8 cellular contexts compared by ENCODE assay signal in the genomic region with DNA sequence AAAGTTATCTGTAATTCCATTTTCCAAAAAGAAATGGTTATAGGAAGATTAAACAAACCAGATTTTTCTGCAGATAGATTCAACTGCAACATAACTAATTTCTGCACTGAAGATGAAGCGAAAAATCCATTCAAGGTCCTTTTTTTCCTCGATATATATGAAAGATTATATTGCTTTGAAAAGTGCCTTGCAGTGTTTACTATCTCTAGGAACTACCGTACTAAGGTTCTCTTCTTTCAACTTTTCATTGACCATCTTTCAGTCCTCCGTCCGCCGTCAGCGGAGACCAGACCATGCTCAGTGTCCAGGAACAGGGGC. TPM values are rescaled to one million over a fixed set of nuclear protein-coding genes. Genes with fewer than 3 reads are reported as not detected.
DNase-seq lines count a peak whose midpoint lies in the region; ATAC-seq and TF ChIP-seq lines count a peak whose summit lies in the region.

No MANE protein-coding gene starts in this region.

- no peak overlapping the region for H3K23ac ChIP-seq in neuronal stem cell (ENCODE audit: low read depth, low read length, poor library complexity)

- peak overlapping the region; percentile 25 to 44 for H3K4me3 ChIP-seq in CD4-positive, alpha-beta memory T cell (ENCODE audit: low read length in 2 of 2)
- H3K4me3 ChIP-seq in NT2/D1 (ENCODE audit: insufficient read length, low read depth), result peak overlapping the region; percentile 74
- peak overlapping the region; percentile 89 for H3K4me3 ChIP-seq in endodermal cell (ENCODE audit: low read length)
- H3K4me3 ChIP-seq in neuronal stem cell (ENCODE audit: low read length in 2 of 2), result peak overlapping the region; percentile 64 to 96

- peak overlapping the region; percentile 56 to 97 (median 86) for H3K4me3 Mint-ChIP-seq in CD4-positive, alpha-beta memory T cell
- H3K4me3 Mint-ChIP-seq in endodermal cell, result peak overlapping the region; percentile 80

- CTCF ChIA-PET in CD4-positive, alpha-beta memory T cell (lab: Charles Lee; ENCODE audit: partially characterized antibody), result interaction anchor here (0.8 kb wide), 1 partner anchor 15 kb away, joined by 3 read pairs; no protein-coding TSS in a partner anchor

- intact Hi-C loops in CD4-positive, alpha-beta memory T cell (cut with micrococcal nuclease), result no loop called here

- no peak for TF ChIP-seq CTCF in endodermal cell (conservative IDR thresholded peaks at IDR 0.05)

- H3K4me1 ChIP-seq in CD4-positive, alpha-beta memory T cell (ENCODE audit: insufficient read depth, low read length), result peaks cover 22% of the 10 kb centered on the region
- no peaks in the 10 kb centered on the region for H3K4me1 ChIP-seq in NT2/D1 (ENCODE audit: insufficient read depth, insufficient read length)
- H3K4me1 ChIP-seq in endodermal cell (ENCODE audit: control insufficient read depth, insufficient read depth, low read length), result no peaks in the 10 kb centered on the region
- peaks cover 3 to 5% of the 10 kb centered on the region in 2 donors for H3K4me1 ChIP-seq in neuronal stem cell (ENCODE audit: control insufficient read depth in 2 of 2, insufficient read depth in 1 of 2, low read depth in 1 of 2, low read length in 2 of 2)

- H3K9me3 ChIP-seq in CD4-positive, alpha-beta memory T cell (ENCODE audit: control insufficient read depth in 1 of 2, low read length in 2 of 2), result no peaks in the 10 kb centered on the region
- H3K9me3 ChIP-seq in NT2/D1 (ENCODE audit: insufficient read depth, low read length), result no peaks in the 10 kb centered on the region
- peaks cover 4% of the 10 kb centered on the region for H3K9me3 ChIP-seq in endodermal cell (ENCODE audit: control insufficient read depth, low read length)
- H3K9me3 ChIP-seq in neuronal stem cell (replicated peaks in 1 of 2; ENCODE audit: control insufficient read depth in 2 of 2, insufficient read depth in 1 of 2, low read depth in 1 of 2, low read length in 2 of 2), result peaks cover 0 to 24% of the 10 kb centered on the region in 2 donors

- POLR2A ChIA-PET in CD4-positive, alpha-beta memory T cell (lab: Charles Lee; ENCODE audit: partially characterized antibody), result no interaction called here

- peak overlapping the region; percentile 80 for H3K9ac ChIP-seq in NT2/D1 (ENCODE audit: insufficient read length, low read depth)
- H3K9ac ChIP-seq in endodermal cell (ENCODE audit: extremely low read depth, low read length, poor library complexity, severe bottlenecking), result peak overlapping the region; percentile 56
- peak overlapping the region; percentile 94 for H3K9ac ChIP-seq in neuronal stem cell (ENCODE audit: low read depth, low read length, poor library complexity)

- H3K36me3 ChIP-seq in CD4-positive, alpha-beta memory T cell (ENCODE audit: insufficient read depth, low read length), result no peaks in the 10 kb centered on the region
- H3K36me3 ChIP-seq in NT2/D1 (ENCODE audit: insufficient read depth, insufficient read length, low read length) (peaks cover 32% of the 10 kb centered on the region), endodermal cell (ENCODE audit: control insufficient read depth, insufficient read depth, low read length) (peaks cover 34% of the 10 kb centered on the region), neuronal stem cell (replicated peaks in 1 of 2; ENCODE audit: control insufficient read depth in 2 of 2, insufficient read depth in 2 of 2, low read length in 2 of 2) (peaks cover 10 to 45% of the 10 kb centered on the region in 2 donors)

- peaks cover 7% of the 10 kb centered on the region for H3K27me3 ChIP-seq in CD4-positive, alpha-beta memory T cell (ENCODE audit: insufficient read depth, low read length)
- H3K27me3 ChIP-seq in NT2/D1 (ENCODE audit: insufficient read depth, insufficient read length) (peaks cover 3% of the 10 kb centered on the region), endodermal cell (ENCODE audit: control insufficient read depth, insufficient read depth, low read length, poor library complexity, severe bottlenecking) (peaks cover 37% of the 10 kb centered on the region), neuronal stem cell (ENCODE audit: control insufficient read depth in 3 of 3, insufficient read depth in 3 of 3, low read depth in 1 of 3, low read length in 3 of 3) (peaks cover 2 to 11% (median 4%) of the 10 kb centered on the region in 3 experiments)

- H2AFZ ChIP-seq in neuronal stem cell (ENCODE audit: low read length), result peak overlapping the region; percentile 97

- H3K18ac ChIP-seq in neuronal stem cell (ENCODE audit: low read length), result peak overlapping the region; percentile 90

- H4K91ac ChIP-seq in neuronal stem cell (ENCODE audit: low read depth, low read length, poor library complexity), result no peak overlapping the region

- H3K4me2 ChIP-seq in neuronal stem cell (ENCODE audit: insufficient read depth, low read length, poor library complexity, severe bottlenecking), result peak overlapping the region; percentile 43

- no peak overlapping the region for H3K14ac ChIP-seq in neuronal stem cell (ENCODE audit: low read length)

- 1% methylated on average over 7 of the region's 7 CpGs; no CpG with 5 or more reads in 1 of the 2 experiments for WGBS in endodermal cell (ENCODE audit: insufficient coverage in 1 of 2, insufficient read length in 1 of 2), 2 experiments
- no CpG with 5 or more reads among the region's 7 CpGs for WGBS in neuronal stem cell (ENCODE audit: extremely low coverage in 2 of 2, insufficient read length in 2 of 2, insufficient replicate concordance in 1 of 2), 2 donors

- no peak overlapping the region for H2BK5ac ChIP-seq in neuronal stem cell (ENCODE audit: low read length)

- peaks cover 18 to 31% (median 26%) of the 10 kb centered on the region in 4 donors for H3K4me1 Mint-ChIP-seq in CD4-positive, alpha-beta memory T cell
- H3K4me1 Mint-ChIP-seq in endodermal cell, result peaks cover 7% of the 10 kb centered on the region

- no peak overlapping the region for H2BK15ac ChIP-seq in neuronal stem cell (ENCODE audit: low read length)

- DNase-seq in CD4-positive, alpha-beta memory T cell, result peak in 2 of 5 donors; percentile 0 to 6
- DNase-seq in NT2/D1 (ENCODE audit: low read depth, low spot score), result no peak
- DNase-seq in endodermal cell, result no peak
- DNase-seq in neuronal stem cell (ENCODE audit: low spot score), result no peak
- no peak for DNase-seq in GM03348 (ENCODE audit: low spot score)

- H3K27ac ChIP-seq in CD4-positive, alpha-beta memory T cell (ENCODE audit: low read depth, low read length), result peak overlapping the region; percentile 68
- H3K27ac ChIP-seq in endodermal cell (ENCODE audit: low read depth, low read length) (no peak overlapping the region), neuronal stem cell (replicated peaks; ENCODE audit: low read length) (no peak overlapping the region)

- H3K27me3 Mint-ChIP-seq in CD4-positive, alpha-beta memory T cell, result peaks cover 14 to 16% of the 10 kb centered on the region in 2 donors
- peaks cover 36% of the 10 kb centered on the region for H3K27me3 Mint-ChIP-seq in endodermal cell (ENCODE audit: insufficient read depth)

- no peak overlapping the region for H2AK5ac ChIP-seq in neuronal stem cell (ENCODE audit: low read depth, low read length)

- ATAC-seq in HG03354 (IDR thresholded peaks at IDR 0.05; ENCODE audit: poor library complexity, severe bottlenecking, unreplicated experiment) (no peak), HG02840 (IDR thresholded peaks at IDR 0.05; ENCODE audit: low FRiP score, unreplicated experiment) (no peak), HG02870 (IDR thresholded peaks at IDR 0.05; ENCODE audit: unreplicated experiment) (no peak)

- H3K9me3 Mint-ChIP-seq in CD4-positive, alpha-beta memory T cell, result peaks cover 0 to 2% (median 0%) of the 10 kb centered on the region in 8 donors
- H3K9me3 Mint-ChIP-seq in endodermal cell, result no peaks in the 10 kb centered on the region

- peaks cover 17 to 20% of the 10 kb centered on the region in 2 donors for H3K36me3 Mint-ChIP-seq in CD4-positive, alpha-beta memory T cell
- H3K36me3 Mint-ChIP-seq in endodermal cell (ENCODE audit: low read depth), result peaks cover 22% of the 10 kb centered on the region

- H2BK120ac ChIP-seq in neuronal stem cell (ENCODE audit: low read depth, low read length), result no peak overlapping the region

- H3K79me1 ChIP-seq in neuronal stem cell (ENCODE audit: low read depth, low read length), result no peaks in the 10 kb centered on the region

- H3K27ac Mint-ChIP-seq in CD4-positive, alpha-beta memory T cell, result peak overlapping the region in 1 of 7 donors; percentile 64
- peak overlapping the region; percentile 73 for H3K27ac Mint-ChIP-seq in endodermal cell

- H4K8ac ChIP-seq in neuronal stem cell (ENCODE audit: low read depth, low read length), result no peak overlapping the region

- H2BK12ac ChIP-seq in neuronal stem cell (ENCODE audit: low read length), result no peak overlapping the region

- H3K4ac ChIP-seq in neuronal stem cell (ENCODE audit: low read length), result no peak overlapping the region

RNA-seq across cellular contexts. Expression of a gene that starts 0.5 kb away (rescaled TPM):
- 10 to 100 TPM; 19.6 to 23.1 TPM for total RNA-seq in CD4-positive, alpha-beta memory T cell
- 1 to 10 TPM; 3.3 to 6.0 TPM for polyA plus RNA-seq in CD4-positive, alpha-beta memory T cell
- 10 to 100 TPM; 42.5 to 59.9 TPM for total RNA-seq in endodermal cell
- 35.3 TPM for polyA plus RNA-seq in endodermal cell (2013, experiment 1 of 2)
- 30.1 TPM for polyA plus RNA-seq in endodermal cell (2013, experiment 2 of 2)
- polyA plus RNA-seq in neuronal stem cell (2013, experiment 1 of 2), result 24.1 TPM
- 25.6 TPM for polyA plus RNA-seq in neuronal stem cell (2013, experiment 2 of 2)

Comparison
In these comparisons a context has a peak if more than half of its experiments do, and no peak if none do; other contexts are left out.
1. H3K4me3 ChIP-seq: peak in every context shown above with its lines; median percentile 89 in endodermal cell; 80 in neuronal stem cell; 74 in NT2/D1; 34 in CD4-positive, alpha-beta memory T cell.